Comparison of ENCODE assay signal across 17 cellular contexts in the genomic region with DNA sequence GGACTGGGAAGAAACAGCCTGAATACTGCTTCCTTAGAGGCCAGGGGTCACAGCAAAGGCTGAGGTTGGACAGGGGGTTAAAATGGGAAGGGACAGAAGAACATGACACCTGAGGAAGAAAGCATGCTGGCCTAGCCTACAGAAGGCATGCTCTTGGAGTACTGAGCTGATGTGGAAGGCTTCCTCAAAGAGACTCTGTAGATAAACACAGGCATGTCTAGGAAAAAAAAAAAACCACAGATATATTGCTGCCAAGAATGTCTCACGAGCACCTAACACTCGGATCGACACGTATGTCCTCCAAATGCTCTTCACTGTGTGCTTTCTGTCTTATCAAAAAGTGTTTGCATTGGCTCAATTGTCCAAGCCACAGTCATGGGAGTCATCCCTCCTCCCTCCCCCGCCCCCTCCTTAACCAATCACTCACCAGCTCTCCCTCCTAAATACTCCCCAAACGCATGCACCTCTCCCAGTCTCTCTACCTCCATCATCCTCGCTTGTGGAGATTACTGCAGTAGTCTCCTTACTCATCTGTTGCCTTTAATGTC.
A peak's percentile ranks its signal among the peaks of the same experiment; 100 is the strongest.
DNase-seq lines count a peak whose midpoint lies in the region; ATAC-seq and TF ChIP-seq lines count a peak whose summit lies in the region.
"Had no signal": no experiment of that assay in that cellular context is flagged by ENCODE, and none has a peak within 500 bp of the region (broad histone marks: within the 10 kb centered on the region; RNA-seq: fewer than 3 reads in every experiment).

No MANE protein-coding gene starts in this region.

- DNase-seq in heart right ventricle (no peak), left ventricle myocardium inferior (no peak), OCI-M1 (lab: John Stamatoyannopoulos, UW) (peak; percentile 41), left ventricle myocardium superior (no peak), sigmoid colon (no peak), midbrain (lab: John Stamatoyannopoulos, UW) (no peak)
- no peak for DNase-seq in stimulated activated naive CD8-positive, alpha-beta T cell treated with anti-CD3 and anti-CD28 coated beads, Interleukin-15, amount 100 ng/mL, for 72 hours
- DNase-seq: C1 segment of cervical spinal cord; Karpas-422; MM.1S; NCI-H1092 treated with DMSO at 0.1 percent for 48 hours; NCI-H187; NCI-H446 treated with DMSO at 0.1 percent for 48 hours; NK-92 treated with Interleukin-12 subunit alpha and Interleukin-12 subunit beta, amount 100 ng/mL, for 24 hours; RPMI8226; SJCRH30 had no signal

- H3K4me3 ChIP-seq in heart right ventricle, result no peak overlapping the region
- no peak overlapping the region for H3K4me3 ChIP-seq in left ventricle myocardium inferior
- H3K4me3 ChIP-seq in sigmoid colon, result no peak overlapping the region
- H3K4me3 ChIP-seq: A549, SJCRH30 had no signal

- ATAC-seq in heart right ventricle (peak in 6 of 8 donors; percentile 21 to 72 (median 48)), left ventricle myocardium superior (peak; percentile 57)
- ATAC-seq in stimulated activated naive CD8-positive, alpha-beta T cell treated with anti-CD3 and anti-CD28 coated beads, Interleukin-15, amount 100 ng/mL, for 72 hours, result no peak
- ATAC-seq: A549 had no signal

- 28 to 35% methylated on average over 7 of the region's 7 CpGs for WGBS in heart right ventricle, 2 donors
- 68 to 75% methylated on average over 7 of the region's 7 CpGs for WGBS in sigmoid colon, 2 donors

- intact Hi-C loops in heart right ventricle (cut with DNase I), result no loop called here
- intact Hi-C loops in left ventricle myocardium inferior (cut with micrococcal nuclease), result no loop called here
- intact Hi-C loops in left ventricle myocardium superior (cut with micrococcal nuclease), result no loop called here
- intact Hi-C loops in sigmoid colon (cut with DNase I), result no loop called here

- peaks cover 0 to 7% (median 0%) of the 10 kb centered on the region in 9 donors for H3K4me1 ChIP-seq in heart right ventricle
- H3K4me1 ChIP-seq in left ventricle myocardium inferior, result peaks cover 8% of the 10 kb centered on the region
- no peaks in the 10 kb centered on the region for H3K4me1 ChIP-seq in sigmoid colon
- H3K4me1 ChIP-seq: A549, SJCRH30 had no signal

- H3K27me3 ChIP-seq in heart right ventricle (peaks cover 0 to 25% (median 0%) of the 10 kb centered on the region in 7 donors), left ventricle myocardium inferior (ENCODE audit: low read depth) (peaks cover 22% of the 10 kb centered on the region), sigmoid colon (peaks cover 0 to 5% (median 0%) of the 10 kb centered on the region in 3 donors)
- H3K27me3 ChIP-seq: SJCRH30 had no signal

- H3K27ac ChIP-seq in heart right ventricle, result no peak overlapping the region
- H3K27ac ChIP-seq in left ventricle myocardium inferior (replicated peaks), result no peak overlapping the region
- H3K27ac ChIP-seq in sigmoid colon, result no peak overlapping the region
- H3K27ac ChIP-seq: A549, SJCRH30 had no signal

- no peak overlapping the region for H3K4me3 Mint-ChIP-seq in stimulated activated naive CD8-positive, alpha-beta T cell treated with anti-CD3 and anti-CD28 coated beads, Interleukin-15, amount 100 ng/mL, for 72 hours

- no peaks in the 10 kb centered on the region for H3K4me1 Mint-ChIP-seq in stimulated activated naive CD8-positive, alpha-beta T cell treated with anti-CD3 and anti-CD28 coated beads, Interleukin-15, amount 100 ng/mL, for 72 hours

- TF ChIP-seq POLR2A in sigmoid colon (IDR thresholded peaks at IDR 0.05), result no peak

- peaks cover 0 to 18% (median 7%) of the 10 kb centered on the region in 11 donors for H3K9me3 ChIP-seq in heart right ventricle
- H3K9me3 ChIP-seq in left ventricle myocardium inferior (replicated peaks), result peaks cover 18% of the 10 kb centered on the region
- peaks cover 0 to 3% (median 1%) of the 10 kb centered on the region in 4 donors for H3K9me3 ChIP-seq in sigmoid colon
- H3K9me3 ChIP-seq: A549, SJCRH30 had no signal

- TF ChIP-seq CTCF in heart right ventricle (IDR thresholded peaks at IDR 0.05), result no peak
- no peak for TF ChIP-seq CTCF in left ventricle myocardium inferior (IDR thresholded peaks at IDR 0.05; ENCODE audit: borderline replicate concordance)
- no peak for TF ChIP-seq CTCF in sigmoid colon (IDR thresholded peaks at IDR 0.05)

- peak overlapping the region in 1 of 2 donors; percentile 9 for H3K27ac Mint-ChIP-seq in stimulated activated naive CD8-positive, alpha-beta T cell treated with anti-CD3 and anti-CD28 coated beads, Interleukin-15, amount 100 ng/mL, for 72 hours

- H3K36me3 ChIP-seq in heart right ventricle, result no peaks in the 10 kb centered on the region
- no peaks in the 10 kb centered on the region for H3K36me3 ChIP-seq in left ventricle myocardium inferior
- no peaks in the 10 kb centered on the region for H3K36me3 ChIP-seq in sigmoid colon
- H3K36me3 ChIP-seq: SJCRH30 had no signal

- peaks cover 0 to 5% of the 10 kb centered on the region in 2 donors for H3K9me3 Mint-ChIP-seq in stimulated activated naive CD8-positive, alpha-beta T cell treated with anti-CD3 and anti-CD28 coated beads, Interleukin-15, amount 100 ng/mL, for 72 hours

- peaks cover 32% of the 10 kb centered on the region for H3K27me3 Mint-ChIP-seq in stimulated activated naive CD8-positive, alpha-beta T cell treated with anti-CD3 and anti-CD28 coated beads, Interleukin-15, amount 100 ng/mL, for 72 hours

- no peak for TF ChIP-seq EP300 in sigmoid colon (IDR thresholded peaks at IDR 0.05)
